In genomic region chr7:154054664-154055063, GRCh38 we compare ENCODE assay signal across 13 cellular contexts. TPM values are rescaled to one million over a fixed set of nuclear protein-coding genes. Genes with fewer than 3 reads are reported as not detected.
"Had no signal": no experiment of that assay in that cellular context is flagged by ENCODE, and none has a peak within 500 bp of the region (broad histone marks: within the 10 kb centered on the region; RNA-seq: fewer than 3 reads in every experiment).

No MANE protein-coding gene starts in this region.

RNA-seq across cellular contexts. Expression of gene DPP6, which starts 2.5 kb away (rescaled TPM):
- total RNA-seq: activated CD4-positive, alpha-beta memory T cell treated with anti-CD3 and anti-CD28 coated beads, Interleukin-2, amount 10 ng/mL, durations not matched to agents 7 days and 5 days; activated CD4-positive, alpha-beta T cell treated with anti-CD3 and anti-CD28 coated beads, Interleukin-2, amount 10 ng/mL, durations not matched to agents 7 days and 5 days; activated naive CD4-positive, alpha-beta T cell treated with anti-CD3 and anti-CD28 coated beads, Interleukin-2, amount 50 U/mL, for 72 hours; activated naive CD8-positive, alpha-beta T cell treated with anti-CD3 and anti-CD28 coated beads, Interleukin-2, amount 10 ng/mL, durations not matched to agents 7 days and 5 days; activated T-cell treated with anti-CD3 and anti-CD28 coated beads, Interleukin-2, amount 50 U/mL, for 72 hours; ascending aorta; bronchial epithelial cell; cardiac septum; dermis blood vessel endothelial cell; foreskin keratinocyte; glomerular endothelial cell; T-helper 1 cell treated with Interleukin-12 subunit alpha and Interleukin-12 subunit beta and Interleukin-4 antibody, amounts not matched to agents 30 ng/mL and 1 ng/mL, for 36 hours; WTC11 had no signal
- polyA plus RNA-seq: foreskin keratinocyte had no signal
